In the genomic region with DNA sequence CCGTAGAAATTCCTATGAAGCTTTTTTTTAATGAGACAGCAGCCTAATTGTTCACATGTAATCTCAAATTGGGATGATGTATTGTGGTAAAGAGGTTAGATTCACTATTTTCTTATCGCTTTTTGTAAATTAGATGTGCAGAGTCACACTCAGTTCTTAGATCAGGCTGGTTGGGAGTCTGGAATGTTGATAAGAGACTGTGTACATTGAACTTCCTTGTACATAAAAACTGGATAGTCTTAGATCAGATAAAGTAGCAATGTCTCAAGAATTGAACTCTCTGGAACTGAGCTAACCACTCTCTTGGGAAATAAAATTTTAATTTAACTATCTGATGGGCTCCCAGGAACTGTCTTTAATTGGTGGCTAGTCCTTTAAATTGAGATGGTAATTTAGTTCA, we compare ENCODE assay signal across 27 cellular contexts.
"Had no signal": no experiment of that assay in that cellular context is flagged by ENCODE, and none has a peak within 500 bp of the region (broad histone marks: within the 10 kb centered on the region; RNA-seq: fewer than 3 reads in every experiment).

No MANE protein-coding gene starts in this region.

- H3K36me3 ChIP-seq: ascending aorta, brain microvascular endothelial cell, left ventricle myocardium inferior, pancreas, right lobe of liver, tibial artery had no signal

- H3K4me3 ChIP-seq: ascending aorta, left ventricle myocardium inferior, pancreas, right lobe of liver, skin epidermis, tibial artery had no signal

- DNase-seq: activated CD4-positive, alpha-beta T cell treated with anti-CD3 and anti-CD28 coated beads, Interleukin-2, amount 50 U/mL, for 4 hours; activated CD8-positive, alpha-beta memory T cell treated with anti-CD3 and anti-CD28 coated beads for 24 hours; activated CD8-positive, alpha-beta memory T cell treated with anti-CD3 and anti-CD28 coated beads, Interleukin-2, amount 50 U/mL, for 4 hours; activated T-cell treated with anti-CD3 and anti-CD28 coated beads, Interleukin-2, amount 50 U/mL, for 24 hours; brain microvascular endothelial cell; caudate nucleus; dermis blood vessel endothelial cell; effector CD8-positive, alpha-beta T cell; glutamatergic neuron; hippocampal formation; kidney glomerular epithelial cell; left ventricle myocardium inferior; mammary epithelial cell; midbrain; pancreas; right lobe of liver; stimulated activated CD4-positive, alpha-beta T cell treated with anti-CD3 and anti-CD28 coated beads, Interleukin-2, amount 100 ng/mL, for 24 hours; stimulated activated naive CD8-positive, alpha-beta T cell treated with anti-CD3 and anti-CD28 coated beads, Interleukin-15, amount 100 ng/mL, for 72 hours; tibial artery had no signal

- ATAC-seq: activated naive CD4-positive, alpha-beta T cell treated with anti-CD3 and anti-CD28 coated beads, Interleukin-2, amount 50 U/mL, for 72 hours; activated T-helper 17 cell treated with anti-CD3 and anti-CD28 coated beads, Interleukin-2, amount 50 U/mL, for 72 hours; esophagus mucosa; natural killer cell treated with Interleukin-12 subunit alpha and Interleukin-12 subunit beta and Interleukin-15 and Interleukin-18, amount 100 ng/mL, for 72 hours; pancreas; right lobe of liver; stimulated activated effector memory CD8-positive, alpha-beta T cell treated with anti-CD3 and anti-CD28 coated beads, Interleukin-12 subunit alpha, Interleukin-12 subunit beta, amount 100 ng/mL, for 72 hours; stimulated activated naive CD8-positive, alpha-beta T cell treated with anti-CD3 and anti-CD28 coated beads, Interleukin-15, amount 100 ng/mL, for 72 hours; WTC11 had no signal

- H3K27me3 ChIP-seq: ascending aorta, brain microvascular endothelial cell, pancreas, right lobe of liver, tibial artery had no signal

- H3K9me3 ChIP-seq: ascending aorta, left ventricle myocardium inferior, pancreas, right lobe of liver, tibial artery had no signal

- H3K4me1 ChIP-seq: ascending aorta, left ventricle myocardium inferior, pancreas, right lobe of liver, tibial artery had no signal

- H3K27ac ChIP-seq: ascending aorta, brain microvascular endothelial cell, pancreas, right lobe of liver, skin epidermis, tibial artery had no signal
